In the genomic region with DNA sequence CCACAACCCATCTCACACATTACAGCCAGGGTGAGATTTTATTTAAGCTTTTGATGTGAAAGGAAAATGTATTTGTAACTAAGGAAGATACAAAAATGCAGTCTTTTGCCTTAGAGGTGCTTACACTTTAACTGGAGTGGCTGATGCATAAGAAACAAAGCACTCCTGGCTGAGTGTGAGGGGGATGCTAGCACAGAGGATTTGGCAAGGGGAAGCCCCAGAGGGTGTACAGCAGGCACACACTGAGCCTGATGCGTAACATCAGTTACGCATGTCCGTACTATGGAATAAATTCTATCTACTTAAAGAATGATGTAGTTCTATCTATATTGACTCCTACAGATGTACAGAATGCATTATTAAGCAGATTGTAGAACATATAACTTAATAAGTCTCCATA, we compare ENCODE assay signal across 26 cellular contexts. TPM values are rescaled to one million over a fixed set of nuclear protein-coding genes. Genes with fewer than 3 reads are reported as not detected.
DNase-seq lines count a peak whose midpoint lies in the region; ATAC-seq and TF ChIP-seq lines count a peak whose summit lies in the region.
"Had no signal": no experiment of that assay in that cellular context is flagged by ENCODE, and none has a peak within 500 bp of the region (broad histone marks: within the 10 kb centered on the region; RNA-seq: fewer than 3 reads in every experiment).

No MANE protein-coding gene starts in this region.

- no peak for DNase-seq in activated CD4-positive, alpha-beta T cell treated with anti-CD3 and anti-CD28 coated beads, Interleukin-2, amount 10 ng/mL, durations not matched to agents 24 days and 14 days
- DNase-seq in activated CD4-positive, alpha-beta T cell treated with anti-CD3 and anti-CD28 coated beads for 48 hours = no peak
- no peak for DNase-seq in CD4-positive, alpha-beta memory T cell
- no peak for DNase-seq in effector memory CD8-positive, alpha-beta T cell
- no peak for DNase-seq in sigmoid colon
- no peak for DNase-seq in EL
- DNase-seq: activated CD8-positive, alpha-beta memory T cell treated with anti-CD3 and anti-CD28 coated beads for 24 hours; activated effector memory CD4-positive, alpha-beta T cell treated with anti-CD3 and anti-CD28 coated beads, Interleukin-2, amount 50 U/mL, for 16 hours; colonic mucosa; GF-D8; KG1; NCI-H1092; NCI-H2081 treated with DMSO at 0.1 percent for 48 hours; NCI-H510A; nucleus accumbens; right lobe of liver; stimulated activated CD4-positive, alpha-beta T cell treated with anti-CD3 and anti-CD28 coated beads, Interleukin-2, amount 100 ng/mL, for 48 hours had no signal

- no peak overlapping the region for H3K4me3 ChIP-seq in CD4-positive, alpha-beta memory T cell (ENCODE audit: low read length in 2 of 2)
- H3K4me3 ChIP-seq in sigmoid colon = peak overlapping the region in 3 of 4 donors; percentile 2 to 23 (median 4)
- H3K4me3 ChIP-seq: BLaER1, colonic mucosa, GM12878, right lobe of liver, thoracic aorta had no signal

- H3K4me3 Mint-ChIP-seq in activated CD4-positive, alpha-beta T cell treated with anti-CD3 and anti-CD28 coated beads, Interleukin-2, amount 10 ng/mL, durations not matched to agents 24 days and 14 days = peak overlapping the region; percentile 43
- peak overlapping the region; percentile 16 to 89 (median 78) for H3K4me3 Mint-ChIP-seq in CD4-positive, alpha-beta memory T cell
- peak overlapping the region; percentile 46 to 72 for H3K4me3 Mint-ChIP-seq in effector memory CD8-positive, alpha-beta T cell

- TF ChIP-seq CTCF in sigmoid colon (IDR thresholded peaks at IDR 0.05) = no peak

- intact Hi-C loops in activated CD4-positive, alpha-beta T cell treated with anti-CD3 and anti-CD28 coated beads, Interleukin-2, amount 10 ng/mL, durations not matched to agents 24 days and 14 days (cut with micrococcal nuclease) = no loop called here
- intact Hi-C loops in CD4-positive, alpha-beta memory T cell (cut with micrococcal nuclease) = no loop called here
- intact Hi-C loops in sigmoid colon (cut with DNase I) = no loop called here

- no peak for TF ChIP-seq EP300 in sigmoid colon (IDR thresholded peaks at IDR 0.05)

- H3K27ac ChIP-seq in CD4-positive, alpha-beta memory T cell (ENCODE audit: low read depth, low read length) = no peak overlapping the region
- H3K27ac ChIP-seq in sigmoid colon = peak overlapping the region in 1 of 4 donors; percentile 19
- H3K27ac ChIP-seq: BLaER1, colonic mucosa, right lobe of liver, thoracic aorta, VCaP had no signal

- ATAC-seq in effector memory CD8-positive, alpha-beta T cell (replicated peaks) = no peak
- no peak for ATAC-seq in HG03159 (IDR thresholded peaks at IDR 0.05; ENCODE audit: unreplicated experiment)
- no peak for ATAC-seq in GM18907 (IDR thresholded peaks at IDR 0.05; ENCODE audit: unreplicated experiment)
- ATAC-seq: GM12878, HCT116 had no signal

- peak overlapping the region; percentile 38 for H3K27ac Mint-ChIP-seq in activated CD4-positive, alpha-beta T cell treated with anti-CD3 and anti-CD28 coated beads, Interleukin-2, amount 10 ng/mL, durations not matched to agents 24 days and 14 days
- H3K27ac Mint-ChIP-seq in CD4-positive, alpha-beta memory T cell = peak overlapping the region; percentile 44 to 94 (median 80)
- peak overlapping the region; percentile 74 to 85 for H3K27ac Mint-ChIP-seq in effector memory CD8-positive, alpha-beta T cell

- peaks cover 92% of the 10 kb centered on the region for H3K4me1 ChIP-seq in CD4-positive, alpha-beta memory T cell (ENCODE audit: insufficient read depth, low read length)
- H3K4me1 ChIP-seq in sigmoid colon = no peaks in the 10 kb centered on the region
- H3K4me1 ChIP-seq: BLaER1, colonic mucosa, right lobe of liver had no signal

- POLR2A ChIA-PET in CD4-positive, alpha-beta memory T cell (lab: Charles Lee; ENCODE audit: partially characterized antibody) = interaction anchor here (0.8 to 31.1 kb wide), 4 partner anchors 5 to 280 kb away, joined by 4 to 1079 read pairs (median 560); a partner anchor contains a TSS

- H3K27me3 ChIP-seq in CD4-positive, alpha-beta memory T cell (ENCODE audit: insufficient read depth, low read length) = no peaks in the 10 kb centered on the region
- H3K27me3 ChIP-seq in sigmoid colon = no peaks in the 10 kb centered on the region
- H3K27me3 ChIP-seq: BLaER1, colonic mucosa, right lobe of liver had no signal

- CTCF ChIA-PET in CD4-positive, alpha-beta memory T cell (lab: Charles Lee; ENCODE audit: partially characterized antibody) = interaction anchor here (1.0 to 1.2 kb wide), 2 partner anchors 8 to 13 kb away, joined by 3 read pairs; no protein-coding TSS in a partner anchor

- no peaks in the 10 kb centered on the region for H3K27me3 Mint-ChIP-seq in activated CD4-positive, alpha-beta T cell treated with anti-CD3 and anti-CD28 coated beads, Interleukin-2, amount 10 ng/mL, durations not matched to agents 24 days and 14 days
- no peaks in the 10 kb centered on the region for H3K27me3 Mint-ChIP-seq in CD4-positive, alpha-beta memory T cell
- no peaks in the 10 kb centered on the region for H3K27me3 Mint-ChIP-seq in effector memory CD8-positive, alpha-beta T cell

- peaks cover 6% of the 10 kb centered on the region for H3K9me3 Mint-ChIP-seq in activated CD4-positive, alpha-beta T cell treated with anti-CD3 and anti-CD28 coated beads, Interleukin-2, amount 10 ng/mL, durations not matched to agents 24 days and 14 days
- peaks cover 1 to 6% (median 4%) of the 10 kb centered on the region in 8 donors for H3K9me3 Mint-ChIP-seq in CD4-positive, alpha-beta memory T cell
- peaks cover 0 to 4% of the 10 kb centered on the region in 2 donors for H3K9me3 Mint-ChIP-seq in effector memory CD8-positive, alpha-beta T cell

- peaks cover 75% of the 10 kb centered on the region for H3K36me3 Mint-ChIP-seq in activated CD4-positive, alpha-beta T cell treated with anti-CD3 and anti-CD28 coated beads, Interleukin-2, amount 10 ng/mL, durations not matched to agents 24 days and 14 days (ENCODE audit: low read depth)
- peaks cover 89 to 90% of the 10 kb centered on the region in 2 donors for H3K36me3 Mint-ChIP-seq in CD4-positive, alpha-beta memory T cell
- peaks cover 60% of the 10 kb centered on the region for H3K36me3 Mint-ChIP-seq in effector memory CD8-positive, alpha-beta T cell (ENCODE audit: insufficient read depth)

- no peak for TF ChIP-seq POLR2A in sigmoid colon (IDR thresholded peaks at IDR 0.05)

- H3K36me3 ChIP-seq in CD4-positive, alpha-beta memory T cell (ENCODE audit: insufficient read depth, low read length) = peaks cover 37% of the 10 kb centered on the region
- no peaks in the 10 kb centered on the region for H3K36me3 ChIP-seq in sigmoid colon
- H3K36me3 ChIP-seq: BLaER1, colonic mucosa, right lobe of liver, thoracic aorta had no signal

- WGBS in sigmoid colon, 2 donors = 94 to 98% methylated on average over 3 of the region's 3 CpGs

- H3K9me3 ChIP-seq in CD4-positive, alpha-beta memory T cell (ENCODE audit: control insufficient read depth in 1 of 2, low read length in 2 of 2) = no peaks in the 10 kb centered on the region
- H3K9me3 ChIP-seq in sigmoid colon = peaks cover 0 to 2% (median 0%) of the 10 kb centered on the region in 4 donors
- H3K9me3 ChIP-seq: colonic mucosa, right lobe of liver, thoracic aorta had no signal

- peaks cover 62% of the 10 kb centered on the region for H3K4me1 Mint-ChIP-seq in activated CD4-positive, alpha-beta T cell treated with anti-CD3 and anti-CD28 coated beads, Interleukin-2, amount 10 ng/mL, durations not matched to agents 24 days and 14 days
- H3K4me1 Mint-ChIP-seq in CD4-positive, alpha-beta memory T cell = peaks cover 73 to 97% (median 84%) of the 10 kb centered on the region in 4 donors
- H3K4me1 Mint-ChIP-seq in effector memory CD8-positive, alpha-beta T cell (ENCODE audit: low read depth in 2 of 2) = peaks cover 60 to 79% of the 10 kb centered on the region in 2 donors

RNA-seq across cellular contexts. Expression of a gene that starts 17.8 kb away (rescaled TPM):
- total RNA-seq in activated CD4-positive, alpha-beta T cell treated with anti-CD3 and anti-CD28 coated beads, Interleukin-2, amount 10 ng/mL, durations not matched to agents 24 days and 14 days = 7.9 and 8.5 TPM in 2 replicates
- 10 to 100 TPM; 59.0 to 62.5 TPM for total RNA-seq in CD4-positive, alpha-beta memory T cell
- 10 to 100 TPM in 1 of 2 donors, 1 to 10 TPM in 1; 9.8 to 39.9 TPM for polyA plus RNA-seq in CD4-positive, alpha-beta memory T cell
- 1 to 10 TPM; 5.3 to 7.9 (median 7.2) TPM for total RNA-seq in sigmoid colon
- 10 to 100 TPM in 1 of 3 donors, 1 to 10 TPM in 2; 2.4 to 10.7 (median 2.8) TPM for polyA plus RNA-seq in sigmoid colon
- total RNA-seq: A172, fibroblast of villous mesenchyme had no signal

RNA-seq across cellular contexts. Expression of a gene that starts 46.4 kb away (rescaled TPM):
- 40.5 and 45.0 TPM in 2 replicates for total RNA-seq in activated CD4-positive, alpha-beta T cell treated with anti-CD3 and anti-CD28 coated beads, Interleukin-2, amount 10 ng/mL, durations not matched to agents 24 days and 14 days
- total RNA-seq in CD4-positive, alpha-beta memory T cell = 100 to 1,000 TPM; 464 to 476 TPM
- polyA plus RNA-seq in CD4-positive, alpha-beta memory T cell = 1,000 to 10,000 TPM in 1 of 2 donors, 100 to 1,000 TPM in 1; 557 to 1,096 TPM
- total RNA-seq in sigmoid colon = 10 to 100 TPM; 10.0 to 15.1 (median 13.3) TPM
- polyA plus RNA-seq in sigmoid colon = 10 to 100 TPM in 2 of 3 donors, 1 to 10 TPM in 1; 8.6 to 42.9 (median 12.6) TPM
- total RNA-seq: A172, fibroblast of villous mesenchyme had no signal

Comparison
In these comparisons a context has a peak if more than half of its experiments do, and no peak if none do; other contexts are left out.
1. H3K4me3 ChIP-seq: peak in sigmoid colon (3 of 4); none in CD4-positive, alpha-beta memory T cell (0 of 2).
2. RNA of a gene that starts 46.4 kb away (total RNA-seq): 464 to 476 TPM in CD4-positive, alpha-beta memory T cell; 40.5 to 45.0 TPM in activated CD4-positive, alpha-beta T cell treated with anti-CD3 and anti-CD28 coated beads, Interleukin-2, amount 10 ng/mL, durations not matched to agents 24 days and 14 days and 10.0 to 15.1 TPM in sigmoid colon; every median in the first group is over 10 times any median in the second.
3. Peak in every context shown above with its lines, with median percentiles within 50 percentile points of each other: H3K27ac Mint-ChIP-seq and H3K4me3 Mint-ChIP-seq.